In the genomic region with DNA sequence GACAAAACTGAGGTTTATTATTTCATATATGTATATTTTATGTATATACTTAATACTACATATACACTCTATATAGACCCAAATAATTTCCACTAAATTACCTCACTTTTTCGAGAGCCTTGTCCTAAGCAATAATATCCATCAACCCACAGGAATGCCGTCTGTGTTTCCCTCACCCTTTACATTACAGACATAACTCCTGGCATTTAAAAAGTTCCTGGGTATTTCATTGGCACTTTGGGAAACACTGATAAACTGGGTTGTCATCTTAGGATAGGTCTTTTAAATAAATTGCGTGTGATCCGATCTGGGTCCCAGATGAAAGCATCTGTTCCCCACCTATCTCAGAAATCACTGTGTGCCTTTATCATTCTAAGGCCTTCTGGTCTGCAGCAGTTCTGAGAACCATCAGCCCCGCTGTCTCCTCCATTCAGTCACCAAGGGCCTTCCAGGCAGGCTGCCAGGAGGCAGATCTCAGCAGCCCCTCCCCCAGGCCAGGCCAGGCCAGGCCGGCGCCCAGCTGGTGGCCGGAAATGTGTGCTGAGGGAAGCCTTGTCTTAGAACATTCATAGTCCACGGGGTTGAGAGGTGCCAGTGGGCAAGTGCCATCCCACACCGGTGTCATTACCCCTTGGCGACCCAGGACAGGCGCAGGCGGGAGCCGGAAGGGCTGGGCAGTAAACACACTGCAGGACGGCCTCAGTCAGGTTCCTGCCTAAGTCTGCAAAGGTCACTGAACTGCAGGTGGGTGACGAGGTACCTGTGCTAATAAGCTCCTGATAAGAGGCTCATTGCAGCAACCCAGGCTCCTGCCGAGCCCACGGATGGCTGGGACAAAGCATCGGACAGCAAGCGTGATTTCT, we compare ENCODE assay signal across 1 cellular context.
TF ChIP-seq lines count a peak whose summit lies in the region.

No MANE protein-coding gene starts in this region.

TF ChIP-seq in SK-N-SH treated with all-trans-retinoic acid at 6 μM for 48 hours, 23 proteins besides CTCF, POLR2A, EP300 and RAD21 (continued from another document):
- TF ChIP-seq, protein P1, sequence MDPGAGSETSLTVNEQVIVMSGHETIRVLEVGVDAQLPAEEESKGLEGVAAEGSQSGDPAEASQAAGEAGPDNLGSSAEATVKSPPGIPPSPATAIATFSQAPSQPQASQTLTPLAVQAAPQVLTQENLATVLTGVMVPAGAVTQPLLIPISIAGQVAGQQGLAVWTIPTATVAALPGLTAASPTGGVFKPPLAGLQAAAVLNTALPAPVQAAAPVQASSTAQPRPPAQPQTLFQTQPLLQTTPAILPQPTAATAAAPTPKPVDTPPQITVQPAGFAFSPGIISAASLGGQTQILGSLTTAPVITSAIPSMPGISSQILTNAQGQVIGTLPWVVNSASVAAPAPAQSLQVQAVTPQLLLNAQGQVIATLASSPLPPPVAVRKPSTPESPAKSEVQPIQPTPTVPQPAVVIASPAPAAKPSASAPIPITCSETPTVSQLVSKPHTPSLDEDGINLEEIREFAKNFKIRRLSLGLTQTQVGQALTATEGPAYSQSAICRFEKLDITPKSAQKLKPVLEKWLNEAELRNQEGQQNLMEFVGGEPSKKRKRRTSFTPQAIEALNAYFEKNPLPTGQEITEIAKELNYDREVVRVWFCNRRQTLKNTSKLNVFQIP (CRISPR knock-in tag; IDR thresholded peaks at IDR 0.05; ENCODE audit: borderline replicate concordance, low read depth): no peak
- no peak for TF ChIP-seq ISL1 (CRISPR knock-in tag; IDR thresholded peaks at IDR 0.05)
- no peak for TF ChIP-seq CSDC2 (CRISPR knock-in tag; IDR thresholded peaks at IDR 0.05)
- no peak for TF ChIP-seq OSR1 (CRISPR knock-in tag; IDR thresholded peaks at IDR 0.05)
- TF ChIP-seq GLIS3 (CRISPR knock-in tag; IDR thresholded peaks at IDR 0.05): no peak
- TF ChIP-seq, protein P2, sequence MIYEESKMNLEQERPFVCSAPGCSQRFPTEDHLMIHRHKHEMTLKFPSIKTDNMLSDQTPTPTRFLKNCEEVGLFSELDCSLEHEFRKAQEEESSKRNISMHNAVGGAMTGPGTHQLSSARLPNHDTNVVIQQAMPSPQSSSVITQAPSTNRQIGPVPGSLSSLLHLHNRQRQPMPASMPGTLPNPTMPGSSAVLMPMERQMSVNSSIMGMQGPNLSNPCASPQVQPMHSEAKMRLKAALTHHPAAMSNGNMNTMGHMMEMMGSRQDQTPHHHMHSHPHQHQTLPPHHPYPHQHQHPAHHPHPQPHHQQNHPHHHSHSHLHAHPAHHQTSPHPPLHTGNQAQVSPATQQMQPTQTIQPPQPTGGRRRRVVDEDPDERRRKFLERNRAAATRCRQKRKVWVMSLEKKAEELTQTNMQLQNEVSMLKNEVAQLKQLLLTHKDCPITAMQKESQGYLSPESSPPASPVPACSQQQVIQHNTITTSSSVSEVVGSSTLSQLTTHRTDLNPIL (CRISPR knock-in tag; IDR thresholded peaks at IDR 0.05; ENCODE audit: low read depth): no peak
- no peak for TF ChIP-seq ZFP30 (CRISPR knock-in tag; IDR thresholded peaks at IDR 0.05)
- TF ChIP-seq RARB (CRISPR knock-in tag; IDR thresholded peaks at IDR 0.05): no peak
- no peak for TF ChIP-seq TOX (CRISPR knock-in tag; IDR thresholded peaks at IDR 0.05; ENCODE audit: borderline replicate concordance)
- no peak for TF ChIP-seq ARNTL (CRISPR knock-in tag; IDR thresholded peaks at IDR 0.05; ENCODE audit: borderline replicate concordance, low read depth)
- TF ChIP-seq CSRNP3 (CRISPR knock-in tag; IDR thresholded peaks at IDR 0.05): no peak
